In the genomic region with DNA sequence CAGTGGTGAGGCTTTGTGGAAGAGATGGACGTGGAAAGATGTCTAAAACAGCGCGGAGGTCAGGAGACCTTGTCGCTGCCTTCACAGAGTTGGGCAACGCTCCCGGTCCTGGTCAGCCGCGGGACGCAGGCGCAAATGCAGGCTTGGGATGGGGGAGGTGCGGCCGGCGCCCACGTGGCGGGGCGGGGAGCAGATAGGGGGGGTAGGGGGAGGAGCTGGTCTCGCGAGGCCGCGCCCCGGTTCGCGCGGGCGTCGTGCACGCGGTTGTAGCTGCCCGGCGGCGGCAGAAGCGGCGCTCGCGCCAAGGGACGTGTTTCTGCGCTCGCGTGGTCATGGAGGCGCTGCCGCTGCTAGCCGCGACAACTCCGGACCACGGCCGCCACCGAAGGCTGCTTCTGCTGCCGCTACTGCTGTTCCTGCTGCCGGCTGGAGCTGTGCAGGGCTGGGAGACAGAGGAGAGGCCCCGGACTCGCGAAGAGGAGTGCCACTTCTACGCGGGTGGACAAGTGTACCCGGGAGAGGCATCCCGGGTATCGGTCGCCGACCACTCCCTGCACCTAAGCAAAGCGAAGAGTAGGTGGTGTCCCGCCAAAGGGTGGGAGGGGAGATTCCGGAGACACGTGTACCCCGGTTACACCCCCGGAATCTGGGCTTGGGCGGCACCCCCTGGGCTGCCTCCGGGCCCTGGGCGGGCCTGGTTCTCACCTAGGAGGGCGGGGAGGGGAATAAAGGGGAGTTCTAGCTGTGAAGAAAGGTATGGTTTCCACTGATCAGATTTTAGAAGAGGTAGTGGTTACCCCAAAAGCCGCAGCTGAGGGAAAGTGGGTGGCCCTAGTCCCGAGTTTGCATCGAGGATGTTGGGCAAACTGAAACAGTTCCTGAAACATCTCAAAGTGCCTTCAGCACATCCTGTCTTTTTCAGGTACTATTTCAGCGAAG, we compare ENCODE assay signal across 8 cellular contexts. TPM values are rescaled to one million over a fixed set of nuclear protein-coding genes. Genes with fewer than 3 reads are reported as not detected.
DNase-seq lines count a peak whose midpoint lies in the region; ATAC-seq and TF ChIP-seq lines count a peak whose summit lies in the region.

A gene (plus strand): TSS at position 255 of the 939 bp plus-strand sequence. CDS start 78 bp downstream, at position 333.

- H3K4me1 ChIP-seq in fibroblast of lung (ENCODE audit: control insufficient read depth, extremely low read depth, insufficient read depth, low read length): no peaks in the 10 kb centered on the region

- H3K79me2 ChIP-seq in fibroblast of lung (ENCODE audit: control insufficient read depth, insufficient read depth, low read length): peaks cover 10% of the 10 kb centered on the region

- peak; percentile 72 for DNase-seq in DMS53 treated with DMSO at 0.1 percent for 48 hours (lab: John Stamatoyannopoulos, UW; ENCODE audit: unreplicated experiment)
- DNase-seq in KG1 (lab: John Stamatoyannopoulos, UW): peak; percentile 14
- DNase-seq in RKO (ENCODE audit: low spot score): peak; percentile 84
- peak; percentile 66 for DNase-seq in activated T-helper 1 cell treated with anti-CD3 and anti-CD28 coated beads, Interleukin-12 subunit alpha, Interleukin-12 subunit beta, Interleukin-2, Interleukin-4 antibody, amounts not matched to agents 30 ng/mL and 10 ng/mL and 1 ng/mL, durations not matched to agents 14 hours and 24 hours and 36 hours (ENCODE audit: low spot score)
- DNase-seq in fibroblast of lung (ENCODE audit: low read depth in 2 of 2): peak; percentile 81 to 88
- peak; percentile 48 to 79 (median 62) for DNase-seq in naive thymus-derived CD8-positive, alpha-beta T cell
- peak; percentile 74 for DNase-seq in stimulated activated naive B cell treated with anti-CD40 and anti-IgM and Interleukin-4, amounts not matched to agents 10 μg/mL and 1 μg/mL and 100 μg/mL, for 72 hours

- H3K9me3 ChIP-seq in fibroblast of lung (ENCODE audit: control insufficient read depth, insufficient read depth, low read depth, low read length): no peaks in the 10 kb centered on the region

- no peaks in the 10 kb centered on the region for H3K36me3 ChIP-seq in fibroblast of lung (ENCODE audit: control insufficient read depth, insufficient read depth, low read length)

- no peaks in the 10 kb centered on the region for H3K9me3 Mint-ChIP-seq in activated T-helper 1 cell treated with anti-CD3 and anti-CD28 coated beads, Interleukin-12 subunit alpha, Interleukin-12 subunit beta, Interleukin-2, Interleukin-4 antibody, amounts not matched to agents 30 ng/mL and 10 ng/mL and 1 ng/mL, durations not matched to agents 14 hours and 24 hours and 36 hours
- no peaks in the 10 kb centered on the region for H3K9me3 Mint-ChIP-seq in naive thymus-derived CD8-positive, alpha-beta T cell
- H3K9me3 Mint-ChIP-seq in stimulated activated naive B cell treated with anti-CD40 and anti-IgM and Interleukin-4, amounts not matched to agents 10 μg/mL and 1 μg/mL and 100 μg/mL, for 72 hours: peaks cover 0 to 5% of the 10 kb centered on the region in 2 donors

- H3K4me1 Mint-ChIP-seq in activated T-helper 1 cell treated with anti-CD3 and anti-CD28 coated beads, Interleukin-12 subunit alpha, Interleukin-12 subunit beta, Interleukin-2, Interleukin-4 antibody, amounts not matched to agents 30 ng/mL and 10 ng/mL and 1 ng/mL, durations not matched to agents 14 hours and 24 hours and 36 hours (ENCODE audit: low read depth): peaks cover 37% of the 10 kb centered on the region
- peaks cover 3 to 27% (median 13%) of the 10 kb centered on the region in 4 donors for H3K4me1 Mint-ChIP-seq in naive thymus-derived CD8-positive, alpha-beta T cell
- peaks cover 3 to 14% of the 10 kb centered on the region in 2 donors for H3K4me1 Mint-ChIP-seq in stimulated activated naive B cell treated with anti-CD40 and anti-IgM and Interleukin-4, amounts not matched to agents 10 μg/mL and 1 μg/mL and 100 μg/mL, for 72 hours

- peak within 1 kb of the TSS; percentile 74 for H3K27ac ChIP-seq in fibroblast of lung (ENCODE audit: insufficient read depth, low read length)

- peak within 1 kb of the TSS; percentile 48 for H2AFZ ChIP-seq in fibroblast of lung (ENCODE audit: low read length)

- H3K4me3 ChIP-seq in fibroblast of lung (replicated peaks in 1 of 4; ENCODE audit: control extremely low read depth in 1 of 4, insufficient read depth in 1 of 4, low read depth in 3 of 4, low read length in 4 of 4): peak within 1 kb of the TSS; percentile 59 to 84 (median 74)

- peak within 1 kb of the TSS; percentile 73 for H3K9ac ChIP-seq in fibroblast of lung (ENCODE audit: insufficient read depth, low read length)

- intact Hi-C loops in activated T-helper 1 cell treated with anti-CD3 and anti-CD28 coated beads, Interleukin-12 subunit alpha, Interleukin-12 subunit beta, Interleukin-2, Interleukin-4 antibody, amounts not matched to agents 30 ng/mL and 10 ng/mL and 1 ng/mL, durations not matched to agents 14 hours and 24 hours and 36 hours (cut with micrococcal nuclease): loop anchor here (2.0 to 10.0 kb wide), 8 partner anchors 65 to 1683 kb away; a partner anchor contains a TSS

- peak within 1 kb of the TSS; percentile 88 for H3K4me3 Mint-ChIP-seq in activated T-helper 1 cell treated with anti-CD3 and anti-CD28 coated beads, Interleukin-12 subunit alpha, Interleukin-12 subunit beta, Interleukin-2, Interleukin-4 antibody, amounts not matched to agents 30 ng/mL and 10 ng/mL and 1 ng/mL, durations not matched to agents 14 hours and 24 hours and 36 hours
- H3K4me3 Mint-ChIP-seq in naive thymus-derived CD8-positive, alpha-beta T cell: peak within 1 kb of the TSS; percentile 89 to 97 (median 93)
- H3K4me3 Mint-ChIP-seq in stimulated activated naive B cell treated with anti-CD40 and anti-IgM and Interleukin-4, amounts not matched to agents 10 μg/mL and 1 μg/mL and 100 μg/mL, for 72 hours: peak within 1 kb of the TSS; percentile 86 to 87

- peaks cover 5% of the 10 kb centered on the region for H3K36me3 Mint-ChIP-seq in activated T-helper 1 cell treated with anti-CD3 and anti-CD28 coated beads, Interleukin-12 subunit alpha, Interleukin-12 subunit beta, Interleukin-2, Interleukin-4 antibody, amounts not matched to agents 30 ng/mL and 10 ng/mL and 1 ng/mL, durations not matched to agents 14 hours and 24 hours and 36 hours (ENCODE audit: low read depth)
- H3K36me3 Mint-ChIP-seq in naive thymus-derived CD8-positive, alpha-beta T cell: peaks cover 0 to 13% (median 0%) of the 10 kb centered on the region in 3 donors
- peaks cover 2 to 4% of the 10 kb centered on the region in 2 donors for H3K36me3 Mint-ChIP-seq in stimulated activated naive B cell treated with anti-CD40 and anti-IgM and Interleukin-4, amounts not matched to agents 10 μg/mL and 1 μg/mL and 100 μg/mL, for 72 hours

- peak; percentile 66 for ATAC-seq in GM21723 (IDR thresholded peaks at IDR 0.05; ENCODE audit: unreplicated experiment)
- peak; percentile 86 to 89 for ATAC-seq in naive thymus-derived CD8-positive, alpha-beta T cell
- ATAC-seq in stimulated activated naive B cell treated with anti-CD40 and anti-IgM and Interleukin-4, amounts not matched to agents 10 μg/mL and 1 μg/mL and 100 μg/mL, for 72 hours (replicated peaks): peak; percentile 79 to 84

- POLR2A ChIA-PET in naive thymus-derived CD8-positive, alpha-beta T cell (lab: Charles Lee): interaction anchor here (0.6 to 1.3 kb wide), 4 partner anchors 116 to 482 kb away, joined by 3 to 6 read pairs (median 5); a partner anchor contains a TSS

- no peaks in the 10 kb centered on the region for H3K27me3 Mint-ChIP-seq in activated T-helper 1 cell treated with anti-CD3 and anti-CD28 coated beads, Interleukin-12 subunit alpha, Interleukin-12 subunit beta, Interleukin-2, Interleukin-4 antibody, amounts not matched to agents 30 ng/mL and 10 ng/mL and 1 ng/mL, durations not matched to agents 14 hours and 24 hours and 36 hours (ENCODE audit: insufficient read depth)
- no peaks in the 10 kb centered on the region for H3K27me3 Mint-ChIP-seq in naive thymus-derived CD8-positive, alpha-beta T cell
- peaks cover 0 to 8% of the 10 kb centered on the region in 2 donors for H3K27me3 Mint-ChIP-seq in stimulated activated naive B cell treated with anti-CD40 and anti-IgM and Interleukin-4, amounts not matched to agents 10 μg/mL and 1 μg/mL and 100 μg/mL, for 72 hours

- no peaks in the 10 kb centered on the region for H4K20me1 ChIP-seq in fibroblast of lung (ENCODE audit: control insufficient read depth, extremely low read depth, insufficient read depth, low read length)

- H3K27ac Mint-ChIP-seq in activated T-helper 1 cell treated with anti-CD3 and anti-CD28 coated beads, Interleukin-12 subunit alpha, Interleukin-12 subunit beta, Interleukin-2, Interleukin-4 antibody, amounts not matched to agents 30 ng/mL and 10 ng/mL and 1 ng/mL, durations not matched to agents 14 hours and 24 hours and 36 hours: peak within 1 kb of the TSS; percentile 94
- peak within 1 kb of the TSS; percentile 71 to 97 (median 92) for H3K27ac Mint-ChIP-seq in naive thymus-derived CD8-positive, alpha-beta T cell
- H3K27ac Mint-ChIP-seq in stimulated activated naive B cell treated with anti-CD40 and anti-IgM and Interleukin-4, amounts not matched to agents 10 μg/mL and 1 μg/mL and 100 μg/mL, for 72 hours: peak within 1 kb of the TSS; percentile 93

- no peak for TF ChIP-seq CTCF in fibroblast of lung (conservative IDR thresholded peaks at IDR 0.05 in 1 of 2, IDR thresholded peaks at IDR 0.05 in 1 of 2; ENCODE audit: low read depth in 1 of 2, low read length in 2 of 2)

- H3K27me3 ChIP-seq in fibroblast of lung (ENCODE audit: control insufficient read depth, insufficient read depth, low read length): no peaks in the 10 kb centered on the region

- H3K4me2 ChIP-seq in fibroblast of lung (ENCODE audit: extremely low read depth, insufficient read depth, low read length): peak within 1 kb of the TSS; percentile 88

RNA-seq across cellular contexts. Expression of the gene that starts here (rescaled TPM):
- 75.5 and 83.2 TPM in 2 replicates for total RNA-seq in activated T-helper 1 cell treated with anti-CD3 and anti-CD28 coated beads, Interleukin-12 subunit alpha, Interleukin-12 subunit beta, Interleukin-2, Interleukin-4 antibody, amounts not matched to agents 30 ng/mL and 10 ng/mL and 1 ng/mL, durations not matched to agents 14 hours and 24 hours and 36 hours
- total RNA-seq in fibroblast of lung: 189 and 209 TPM in 2 replicates
- 147 and 163 TPM in 2 replicates for polyA plus RNA-seq in fibroblast of lung
- 153 and 155 TPM in 2 replicates for polyA plus RNA-seq in fibroblast of lung (2012)
- polyA minus RNA-seq in fibroblast of lung (ENCODE audit: low replicate concordance): 19.1 and 25.7 TPM in 2 replicates
- total RNA-seq in naive thymus-derived CD8-positive, alpha-beta T cell: 1 to 10 TPM; 9.0 to 9.9 TPM
- polyA plus RNA-seq in naive thymus-derived CD8-positive, alpha-beta T cell: 10 to 100 TPM; 33.0 to 45.1 (median 44.3) TPM

Comparison
In these comparisons a context has a peak if more than half of its experiments do, and no peak if none do; other contexts are left out.
1. Peak in every context shown above with its lines: DNase-seq, ATAC-seq, H3K4me3 ChIP-seq and H3K27ac ChIP-seq.
2. DNase-seq: peak in every context shown above with its lines; median percentile 84 in fibroblast of lung; 84 in RKO; 74 in stimulated activated naive B cell treated with anti-CD40 and anti-IgM and Interleukin-4, amounts not matched to agents 10 μg/mL and 1 μg/mL and 100 μg/mL, for 72 hours; 72 in DMS53 treated with DMSO at 0.1 percent for 48 hours; 66 in activated T-helper 1 cell treated with anti-CD3 and anti-CD28 coated beads, Interleukin-12 subunit alpha, Interleukin-12 subunit beta, Interleukin-2, Interleukin-4 antibody, amounts not matched to agents 30 ng/mL and 10 ng/mL and 1 ng/mL, durations not matched to agents 14 hours and 24 hours and 36 hours; 62 in naive thymus-derived CD8-positive, alpha-beta T cell; 14 in KG1.